1 cellular context compared by ENCODE assay signal in the genomic region with DNA sequence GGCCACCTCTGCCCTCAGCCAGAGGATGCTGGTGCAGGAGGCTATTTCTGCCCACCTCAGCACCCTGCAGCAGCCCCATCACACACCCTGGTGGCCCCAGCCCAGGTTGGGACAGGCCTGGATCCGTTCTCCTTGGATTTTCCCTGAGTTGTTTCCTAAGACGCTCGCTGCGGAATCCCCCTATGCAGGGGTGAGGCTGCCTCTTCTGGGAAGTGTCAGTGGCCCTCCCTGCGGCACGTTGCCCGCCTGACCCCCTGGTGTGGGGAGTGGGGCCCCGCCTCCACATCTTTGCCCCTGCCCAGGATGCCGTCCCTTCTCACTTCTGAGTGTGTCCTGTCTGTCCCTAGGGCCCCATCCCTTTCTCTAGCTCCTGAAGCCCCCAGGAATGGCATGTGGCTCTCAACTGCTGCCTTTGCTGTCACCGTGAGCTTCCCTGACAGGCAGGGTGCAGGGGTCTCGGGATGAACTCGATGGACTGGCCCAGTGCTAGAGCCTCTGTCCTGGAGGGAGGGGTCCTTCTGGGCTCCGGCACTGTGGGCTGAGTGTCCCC.
TF ChIP-seq lines count a peak whose summit lies in the region.

No MANE protein-coding gene starts in this region.

TF ChIP-seq in HepG2, 621 proteins besides CTCF, POLR2A, EP300 and RAD21 (continued from another document and continues in another):
- TF ChIP-seq, protein P1, sequence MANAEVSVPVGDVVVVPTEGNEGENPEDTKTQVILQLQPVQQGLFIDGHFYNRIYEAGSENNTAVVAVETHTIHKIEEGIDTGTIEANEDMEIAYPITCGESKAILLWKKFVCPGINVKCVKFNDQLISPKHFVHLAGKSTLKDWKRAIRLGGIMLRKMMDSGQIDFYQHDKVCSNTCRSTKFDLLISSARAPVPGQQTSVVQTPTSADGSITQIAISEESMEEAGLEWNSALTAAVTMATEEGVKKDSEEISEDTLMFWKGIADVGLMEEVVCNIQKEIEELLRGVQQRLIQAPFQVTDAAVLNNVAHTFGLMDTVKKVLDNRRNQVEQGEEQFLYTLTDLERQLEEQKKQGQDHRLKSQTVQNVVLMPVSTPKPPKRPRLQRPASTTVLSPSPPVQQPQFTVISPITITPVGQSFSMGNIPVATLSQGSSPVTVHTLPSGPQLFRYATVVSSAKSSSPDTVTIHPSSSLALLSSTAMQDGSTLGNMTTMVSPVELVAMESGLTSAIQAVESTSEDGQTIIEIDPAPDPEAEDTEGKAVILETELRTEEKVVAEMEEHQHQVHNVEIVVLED (CRISPR knock-in tag; IDR thresholded peaks at IDR 0.05; ENCODE audit: borderline replicate concordance): no peak
- TF ChIP-seq PAWR (CRISPR knock-in tag; IDR thresholded peaks at IDR 0.05; ENCODE audit: borderline replicate concordance): 0 out of 2 replicates have a peak, but pooled peaks have one; percentile 70
- TF ChIP-seq ZBTB7B (CRISPR knock-in tag; IDR thresholded peaks at IDR 0.05): no peak
- no peak for TF ChIP-seq GTF3A (CRISPR knock-in tag; conservative IDR thresholded peaks at IDR 0.05)
- 0 out of 2 replicates have a peak, but pooled peaks have one; percentile 6 for TF ChIP-seq PAX8 (CRISPR knock-in tag; IDR thresholded peaks at IDR 0.05; ENCODE audit: borderline replicate concordance)
- TF ChIP-seq ZBTB37 (CRISPR knock-in tag; IDR thresholded peaks at IDR 0.05): no peak
- TF ChIP-seq, protein P2, sequence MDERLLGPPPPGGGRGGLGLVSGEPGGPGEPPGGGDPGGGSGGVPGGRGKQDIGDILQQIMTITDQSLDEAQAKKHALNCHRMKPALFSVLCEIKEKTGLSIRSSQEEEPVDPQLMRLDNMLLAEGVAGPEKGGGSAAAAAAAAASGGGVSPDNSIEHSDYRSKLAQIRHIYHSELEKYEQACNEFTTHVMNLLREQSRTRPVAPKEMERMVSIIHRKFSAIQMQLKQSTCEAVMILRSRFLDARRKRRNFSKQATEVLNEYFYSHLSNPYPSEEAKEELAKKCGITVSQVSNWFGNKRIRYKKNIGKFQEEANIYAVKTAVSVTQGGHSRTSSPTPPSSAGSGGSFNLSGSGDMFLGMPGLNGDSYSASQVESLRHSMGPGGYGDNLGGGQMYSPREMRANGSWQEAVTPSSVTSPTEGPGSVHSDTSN (CRISPR knock-in tag; IDR thresholded peaks at IDR 0.05): no peak
- no peak for TF ChIP-seq KDM5B (CRISPR knock-in tag; IDR thresholded peaks at IDR 0.05; ENCODE audit: borderline replicate concordance)
- TF ChIP-seq ZFY (CRISPR knock-in tag; IDR thresholded peaks at IDR 0.05): no peak
- TF ChIP-seq THAP8 (CRISPR knock-in tag; IDR thresholded peaks at IDR 0.05; ENCODE audit: borderline replicate concordance): no peak
- TF ChIP-seq ZBTB8A (CRISPR knock-in tag; IDR thresholded peaks at IDR 0.05; ENCODE audit: borderline replicate concordance, low read depth): no peak
- TF ChIP-seq, protein P3, sequence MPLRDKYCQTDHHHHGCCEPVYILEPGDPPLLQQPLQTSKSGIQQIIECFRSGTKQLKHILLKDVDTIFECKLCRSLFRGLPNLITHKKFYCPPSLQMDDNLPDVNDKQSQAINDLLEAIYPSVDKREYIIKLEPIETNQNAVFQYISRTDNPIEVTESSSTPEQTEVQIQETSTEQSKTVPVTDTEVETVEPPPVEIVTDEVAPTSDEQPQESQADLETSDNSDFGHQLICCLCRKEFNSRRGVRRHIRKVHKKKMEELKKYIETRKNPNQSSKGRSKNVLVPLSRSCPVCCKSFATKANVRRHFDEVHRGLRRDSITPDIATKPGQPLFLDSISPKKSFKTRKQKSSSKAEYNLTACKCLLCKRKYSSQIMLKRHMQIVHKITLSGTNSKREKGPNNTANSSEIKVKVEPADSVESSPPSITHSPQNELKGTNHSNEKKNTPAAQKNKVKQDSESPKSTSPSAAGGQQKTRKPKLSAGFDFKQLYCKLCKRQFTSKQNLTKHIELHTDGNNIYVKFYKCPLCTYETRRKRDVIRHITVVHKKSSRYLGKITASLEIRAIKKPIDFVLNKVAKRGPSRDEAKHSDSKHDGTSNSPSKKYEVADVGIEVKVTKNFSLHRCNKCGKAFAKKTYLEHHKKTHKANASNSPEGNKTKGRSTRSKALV (CRISPR knock-in tag; IDR thresholded peaks at IDR 0.05): no peak
- TF ChIP-seq SSRP1 (CRISPR knock-in tag; IDR thresholded peaks at IDR 0.05): 0 out of 2 replicates have a peak, but pooled peaks have one; percentile 9
- TF ChIP-seq ZNF142 (CRISPR knock-in tag; IDR thresholded peaks at IDR 0.05): no peak; the same call in 1 of the 2 replicates
- no peak for TF ChIP-seq IRX3 (CRISPR knock-in tag; IDR thresholded peaks at IDR 0.05; ENCODE audit: borderline replicate concordance, low read depth)
- TF ChIP-seq, protein P4, sequence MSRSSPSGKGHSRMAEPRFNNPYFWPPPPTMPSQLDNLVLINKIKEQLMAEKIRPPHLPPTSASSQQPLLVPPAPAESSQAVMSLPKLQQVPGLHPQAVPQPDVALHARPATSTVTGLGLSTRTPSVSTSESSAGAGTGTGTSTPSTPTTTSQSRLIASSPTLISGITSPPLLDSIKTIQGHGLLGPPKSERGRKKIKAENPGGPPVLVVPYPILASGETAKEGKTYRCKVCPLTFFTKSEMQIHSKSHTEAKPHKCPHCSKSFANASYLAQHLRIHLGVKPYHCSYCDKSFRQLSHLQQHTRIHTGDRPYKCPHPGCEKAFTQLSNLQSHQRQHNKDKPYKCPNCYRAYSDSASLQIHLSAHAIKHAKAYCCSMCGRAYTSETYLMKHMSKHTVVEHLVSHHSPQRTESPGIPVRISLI (CRISPR knock-in tag; IDR thresholded peaks at IDR 0.05; ENCODE audit: borderline replicate concordance): no peak; the same call in 1 of the 2 replicates
- no peak for TF ChIP-seq FUBP1 (CRISPR knock-in tag; IDR thresholded peaks at IDR 0.05; ENCODE audit: borderline replicate concordance)
- no peak for TF ChIP-seq NONO (IDR thresholded peaks at IDR 0.05)
- TF ChIP-seq NONO (CRISPR knock-in tag; conservative IDR thresholded peaks at IDR 0.05): no peak
- TF ChIP-seq, protein P5, sequence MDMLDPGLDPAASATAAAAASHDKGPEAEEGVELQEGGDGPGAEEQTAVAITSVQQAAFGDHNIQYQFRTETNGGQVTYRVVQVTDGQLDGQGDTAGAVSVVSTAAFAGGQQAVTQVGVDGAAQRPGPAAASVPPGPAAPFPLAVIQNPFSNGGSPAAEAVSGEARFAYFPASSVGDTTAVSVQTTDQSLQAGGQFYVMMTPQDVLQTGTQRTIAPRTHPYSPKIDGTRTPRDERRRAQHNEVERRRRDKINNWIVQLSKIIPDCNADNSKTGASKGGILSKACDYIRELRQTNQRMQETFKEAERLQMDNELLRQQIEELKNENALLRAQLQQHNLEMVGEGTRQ (IDR thresholded peaks at IDR 0.05; ENCODE audit: low read depth, low read length): no peak
- TF ChIP-seq, protein P5 (CRISPR knock-in tag; IDR thresholded peaks at IDR 0.05; ENCODE audit: borderline replicate concordance): no peak
- no peak for TF ChIP-seq POGZ (CRISPR knock-in tag; IDR thresholded peaks at IDR 0.05)
- no peak for TF ChIP-seq HNRNPUL1 (IDR thresholded peaks at IDR 0.05; ENCODE audit: low read depth, low read length)
- no peak for TF ChIP-seq ZNF180 (CRISPR knock-in tag; IDR thresholded peaks at IDR 0.05; ENCODE audit: borderline replicate concordance, low read depth)
- no peak for TF ChIP-seq ZNF558 (CRISPR knock-in tag; IDR thresholded peaks at IDR 0.05; ENCODE audit: borderline replicate concordance)
- no peak for TF ChIP-seq ZNF160 (CRISPR knock-in tag; IDR thresholded peaks at IDR 0.05)
- TF ChIP-seq, protein P6, sequence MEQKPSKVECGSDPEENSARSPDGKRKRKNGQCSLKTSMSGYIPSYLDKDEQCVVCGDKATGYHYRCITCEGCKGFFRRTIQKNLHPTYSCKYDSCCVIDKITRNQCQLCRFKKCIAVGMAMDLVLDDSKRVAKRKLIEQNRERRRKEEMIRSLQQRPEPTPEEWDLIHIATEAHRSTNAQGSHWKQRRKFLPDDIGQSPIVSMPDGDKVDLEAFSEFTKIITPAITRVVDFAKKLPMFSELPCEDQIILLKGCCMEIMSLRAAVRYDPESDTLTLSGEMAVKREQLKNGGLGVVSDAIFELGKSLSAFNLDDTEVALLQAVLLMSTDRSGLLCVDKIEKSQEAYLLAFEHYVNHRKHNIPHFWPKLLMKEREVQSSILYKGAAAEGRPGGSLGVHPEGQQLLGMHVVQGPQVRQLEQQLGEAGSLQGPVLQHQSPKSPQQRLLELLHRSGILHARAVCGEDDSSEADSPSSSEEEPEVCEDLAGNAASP (CRISPR knock-in tag; IDR thresholded peaks at IDR 0.05; ENCODE audit: borderline replicate concordance): no peak
- TF ChIP-seq, protein P7, sequence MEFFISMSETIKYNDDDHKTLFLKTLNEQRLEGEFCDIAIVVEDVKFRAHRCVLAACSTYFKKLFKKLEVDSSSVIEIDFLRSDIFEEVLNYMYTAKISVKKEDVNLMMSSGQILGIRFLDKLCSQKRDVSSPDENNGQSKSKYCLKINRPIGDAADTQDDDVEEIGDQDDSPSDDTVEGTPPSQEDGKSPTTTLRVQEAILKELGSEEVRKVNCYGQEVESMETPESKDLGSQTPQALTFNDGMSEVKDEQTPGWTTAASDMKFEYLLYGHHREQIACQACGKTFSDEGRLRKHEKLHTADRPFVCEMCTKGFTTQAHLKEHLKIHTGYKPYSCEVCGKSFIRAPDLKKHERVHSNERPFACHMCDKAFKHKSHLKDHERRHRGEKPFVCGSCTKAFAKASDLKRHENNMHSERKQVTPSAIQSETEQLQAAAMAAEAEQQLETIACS (CRISPR knock-in tag; IDR thresholded peaks at IDR 0.05): no peak
